8 cellular contexts compared by ENCODE assay signal in the genomic region with DNA sequence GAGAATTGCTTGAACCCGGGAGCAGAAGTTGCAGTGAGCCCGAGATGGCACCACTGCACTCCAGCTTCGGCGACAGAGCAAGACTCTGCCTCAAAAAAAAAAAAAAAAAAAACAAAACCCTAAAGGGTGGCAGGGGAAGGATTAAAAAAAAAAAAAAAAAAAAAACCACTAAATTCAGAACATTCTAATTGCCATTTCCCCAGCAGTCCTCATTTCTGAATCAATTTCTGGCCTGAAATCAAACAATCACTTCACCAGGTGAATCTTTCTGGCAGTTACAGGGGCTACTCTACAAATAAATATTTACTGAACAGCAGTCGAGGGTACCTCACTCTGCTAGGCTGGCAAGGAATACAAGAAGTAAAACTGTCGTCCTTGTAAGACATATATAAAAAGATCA. TPM values are rescaled to one million over a fixed set of nuclear protein-coding genes. Genes with fewer than 3 reads are reported as not detected.
A peak's percentile ranks its signal among the peaks of the same experiment; 100 is the strongest.
DNase-seq lines count a peak whose midpoint lies in the region; FAIRE-seq and TF ChIP-seq lines count a peak whose summit lies in the region.

No MANE protein-coding gene starts in this region.

- BruUV-seq in Calu3 (replicated peaks; lab: Mats Ljungman, UMichigan): no TSS peak

- no peak for TF ChIP-seq POLR2A in GM12891 (IDR thresholded peaks at IDR 0.05; ENCODE audit: low read depth, low read length)

- H3K4me3 ChIP-seq in LNCaP clone FGC (ENCODE audit: low read depth, low read length) (peak overlapping the region; percentile 83), choroid plexus epithelial cell (ENCODE audit: low read depth, low read length) (peak overlapping the region; percentile 68)

- H3K36me3 Mint-ChIP-seq in Calu3 (ENCODE audit: insufficient read depth, unreplicated experiment) (peaks cover 49% of the 10 kb centered on the region), nephron (ENCODE audit: low read depth) (peaks cover 38% of the 10 kb centered on the region)

- DNase-seq in Calu3: no peak
- no peak for DNase-seq in LNCaP clone FGC (ENCODE audit: low read depth)
- no peak for DNase-seq in choroid plexus epithelial cell (ENCODE audit: low read depth)
- DNase-seq in GM12891 (ENCODE audit: insufficient read length, low spot score): no peak
- no peak for DNase-seq in HUDEP-2 (lab: John Stamatoyannopoulos, UW; ENCODE audit: unreplicated experiment in 76 of 76)
- DNase-seq in NCI-H2029 treated with DMSO at 0.1 percent for 48 hours (lab: John Stamatoyannopoulos, UW): no peak
- DNase-seq in OCI-M2 (lab: John Stamatoyannopoulos, UW; ENCODE audit: unreplicated experiment): no peak

- CTCF ChIA-PET in Calu3 (lab: Charles Lee): no interaction called here

- intact Hi-C loops in Calu3 (cut with micrococcal nuclease; ENCODE audit: unreplicated experiment): no loop called here

- no peaks in the 10 kb centered on the region for H3K27me3 Mint-ChIP-seq in Calu3 (ENCODE audit: unreplicated experiment)
- peaks cover 2% of the 10 kb centered on the region for H3K27me3 Mint-ChIP-seq in nephron (ENCODE audit: low read depth)

- H3K4me3 Mint-ChIP-seq in Calu3 (ENCODE audit: low read depth, unreplicated experiment) (peak overlapping the region; percentile 98), nephron (peak overlapping the region; percentile 95 to 99 (median 97))

- H3K4me1 Mint-ChIP-seq in Calu3 (ENCODE audit: low read depth, unreplicated experiment) (peaks cover 8% of the 10 kb centered on the region), nephron (peaks cover 14% of the 10 kb centered on the region)

- H3K27ac Mint-ChIP-seq in Calu3 (ENCODE audit: unreplicated experiment) (peak overlapping the region; percentile 99), nephron (no peak overlapping the region)

- TF ChIP-seq CTCF in Calu3 (IDR thresholded peaks at IDR 0.05; ENCODE audit: unreplicated experiment) (no peak), LNCaP clone FGC (IDR thresholded peaks at IDR 0.05; ENCODE audit: control insufficient read depth, extremely low read depth, insufficient read depth) (no peak), choroid plexus epithelial cell (conservative IDR thresholded peaks at IDR 0.05; ENCODE audit: low read depth, low read length) (no peak), nephron (IDR thresholded peaks at IDR 0.05; ENCODE audit: unreplicated experiment in 3 of 3) (no peak)

- no peaks in the 10 kb centered on the region for H3K9me3 Mint-ChIP-seq in Calu3 (ENCODE audit: low read depth, unreplicated experiment)
- peaks cover 9% of the 10 kb centered on the region for H3K9me3 Mint-ChIP-seq in nephron

- FAIRE-seq in GM12891 (lab: Jason Lieb, UNC): no peak

TF ChIP-seq in GM12891, 5 proteins besides CTCF, POLR2A, EP300 and RAD21:
- no peak for TF ChIP-seq POLR2AphosphoS5 (IDR thresholded peaks at IDR 0.05; ENCODE audit: low read depth, low read length)
- TF ChIP-seq SPI1 (IDR thresholded peaks at IDR 0.05; ENCODE audit: low read depth, low read length): no peak
- TF ChIP-seq TAF1 (IDR thresholded peaks at IDR 0.05; ENCODE audit: low read depth, low read length): no peak
- no peak for TF ChIP-seq PAX5 (IDR thresholded peaks at IDR 0.05; ENCODE audit: insufficient read depth, low read length, severe bottlenecking)
- TF ChIP-seq POU2F2 (IDR thresholded peaks at IDR 0.05; ENCODE audit: low read depth, low read length): no peak

RNA-seq across cellular contexts. Expression of a gene that starts 1.2 kb away (rescaled TPM):
- 70.4 and 75.9 TPM in 2 replicates for total RNA-seq in Calu3 (2022)
- 29.6 TPM for polyA plus RNA-seq in GM12891 (2012; ENCODE audit: low read depth, missing spikeins)

RNA-seq across cellular contexts. Expression of a gene that starts 27.4 kb away (rescaled TPM):
- total RNA-seq in Calu3 (2022): not detected in 2 replicates
- not detected for polyA plus RNA-seq in GM12891 (2012; ENCODE audit: low read depth, missing spikeins)

RNA-seq across cellular contexts. Expression of a gene that starts 44.8 kb away (rescaled TPM):
- total RNA-seq in Calu3 (2022): 49.0 and 61.0 TPM in 2 replicates
- polyA plus RNA-seq in GM12891 (2012; ENCODE audit: low read depth, missing spikeins): 14.7 TPM
